Comparison of ENCODE assay signal across 9 cellular contexts in genomic region chr3:13877911-13878710, GRCh38. TPM values are rescaled to one million over a fixed set of nuclear protein-coding genes. Genes with fewer than 3 reads are reported as not detected.
DNase-seq lines count a peak whose midpoint lies in the region; ATAC-seq and TF ChIP-seq lines count a peak whose summit lies in the region.
"Had no signal": no experiment of that assay in that cellular context is flagged by ENCODE, and none has a peak within 500 bp of the region (broad histone marks: within the 10 kb centered on the region; RNA-seq: fewer than 3 reads in every experiment).

No MANE protein-coding gene starts in this region.

- H3K4me3 ChIP-seq in HEK293 (ENCODE audit: low read depth, low read length) (peak overlapping the region; percentile 25), left ventricle myocardium inferior (peak overlapping the region; percentile 50)

- POLR2A ChIA-PET in HEK293 (lab: Yijun Ruan, JAX), result interaction anchor here (0.6 kb wide), 1 partner anchor 1901 kb away, joined by 3 read pairs; no protein-coding TSS in a partner anchor

- no peak for TF ChIP-seq CTCF in HEK293 (tag by site-specific recombination; IDR thresholded peaks at IDR 0.05)
- TF ChIP-seq CTCF in left ventricle myocardium inferior (IDR thresholded peaks at IDR 0.05; ENCODE audit: borderline replicate concordance), result no peak

- peaks cover 3% of the 10 kb centered on the region; the same call in 1 of the 2 replicates for H3K4me1 ChIP-seq in HEK293 (ENCODE audit: control insufficient read depth, insufficient read depth, low read length)
- H3K4me1 ChIP-seq in left ventricle myocardium inferior, result peaks cover 31% of the 10 kb centered on the region

- DNase-seq in activated CD4-positive, alpha-beta T cell treated with anti-CD3 and anti-CD28 coated beads, Interleukin-2, amount 50 U/mL, for 1 hour, result peak; percentile 14
- DNase-seq in left ventricle myocardium inferior (no peak), sciatic nerve (ENCODE audit: low spot score) (peak; percentile 44), DMS153 (lab: John Stamatoyannopoulos, UW) (no peak), OCI-M1 (lab: John Stamatoyannopoulos, UW) (no peak), ureter (ENCODE audit: low spot score) (no peak)

- peaks cover 100% of the 10 kb centered on the region for H3K27me3 ChIP-seq in left ventricle myocardium inferior (ENCODE audit: low read depth)

- ATAC-seq in sciatic nerve, result no peak
- ATAC-seq: gastroesophageal sphincter had no signal

- CTCF ChIA-PET in HEK293 (lab: Yijun Ruan, JAX), result interaction anchor here (0.5 to 16.8 kb wide), 2 partner anchors 222 to 592 kb away, joined by 3 to 589 read pairs; no protein-coding TSS in a partner anchor

- H3K36me3 ChIP-seq in HEK293 (ENCODE audit: control insufficient read depth in 2 of 2, insufficient read depth in 1 of 2, low read length in 2 of 2), result no peaks in the 10 kb centered on the region
- H3K36me3 ChIP-seq in left ventricle myocardium inferior, result no peaks in the 10 kb centered on the region
- H3K36me3 ChIP-seq: gastroesophageal sphincter had no signal

- H3K9me3 ChIP-seq in HEK293 (ENCODE audit: control insufficient read depth, insufficient read depth, low read depth, low read length), result no peaks in the 10 kb centered on the region
- peaks cover 5% of the 10 kb centered on the region for H3K9me3 ChIP-seq in left ventricle myocardium inferior (replicated peaks)

- H3K27ac ChIP-seq in HEK293 (ENCODE audit: extremely low read depth, low read depth, low read length) (no peak overlapping the region), left ventricle myocardium inferior (replicated peaks) (no peak overlapping the region)
- H3K27ac ChIP-seq: gastroesophageal sphincter, HL-60 had no signal

- intact Hi-C loops in left ventricle myocardium inferior (cut with micrococcal nuclease) (no loop called here), sciatic nerve (cut with DNase I) (no loop called here)

TF ChIP-seq in HEK293, 187 proteins besides CTCF, POLR2A, EP300 and RAD21 (continues in another document):
- no peak for TF ChIP-seq ZNF354C (tag by site-specific recombination; IDR thresholded peaks at IDR 0.05; ENCODE audit: borderline replicate concordance, low read depth)
- TF ChIP-seq ZNF558 (tag by site-specific recombination; IDR thresholded peaks at IDR 0.05), result no peak
- no peak for TF ChIP-seq OSR2 (tag by site-specific recombination; IDR thresholded peaks at IDR 0.05)
- TF ChIP-seq ZBTB17 (tag by site-specific recombination; IDR thresholded peaks at IDR 0.05), result peak; percentile 76
- no peak for TF ChIP-seq SETDB1 (IDR thresholded peaks at IDR 0.05; ENCODE audit: insufficient read length, low read length)
- no peak for TF ChIP-seq ZNF660 (tag by site-specific recombination; IDR thresholded peaks at IDR 0.05)
- TF ChIP-seq ZNF837 (tag by site-specific recombination; IDR thresholded peaks at IDR 0.05), result no peak
- TF ChIP-seq ZNF701 (tag by site-specific recombination; IDR thresholded peaks at IDR 0.05), result no peak
- TF ChIP-seq, protein P1, sequence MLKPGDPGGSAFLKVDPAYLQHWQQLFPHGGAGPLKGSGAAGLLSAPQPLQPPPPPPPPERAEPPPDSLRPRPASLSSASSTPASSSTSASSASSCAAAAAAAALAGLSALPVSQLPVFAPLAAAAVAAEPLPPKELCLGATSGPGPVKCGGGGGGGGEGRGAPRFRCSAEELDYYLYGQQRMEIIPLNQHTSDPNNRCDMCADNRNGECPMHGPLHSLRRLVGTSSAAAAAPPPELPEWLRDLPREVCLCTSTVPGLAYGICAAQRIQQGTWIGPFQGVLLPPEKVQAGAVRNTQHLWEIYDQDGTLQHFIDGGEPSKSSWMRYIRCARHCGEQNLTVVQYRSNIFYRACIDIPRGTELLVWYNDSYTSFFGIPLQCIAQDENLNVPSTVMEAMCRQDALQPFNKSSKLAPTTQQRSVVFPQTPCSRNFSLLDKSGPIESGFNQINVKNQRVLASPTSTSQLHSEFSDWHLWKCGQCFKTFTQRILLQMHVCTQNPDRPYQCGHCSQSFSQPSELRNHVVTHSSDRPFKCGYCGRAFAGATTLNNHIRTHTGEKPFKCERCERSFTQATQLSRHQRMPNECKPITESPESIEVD (tag by site-specific recombination; IDR thresholded peaks at IDR 0.05), result no peak
- no peak for TF ChIP-seq FEZF1 (tag by site-specific recombination; IDR thresholded peaks at IDR 0.05)
- TF ChIP-seq ZNF302 (tag by site-specific recombination; IDR thresholded peaks at IDR 0.05; ENCODE audit: low read depth), result no peak
- no peak for TF ChIP-seq ZNF292 (tag by site-specific recombination; IDR thresholded peaks at IDR 0.05; ENCODE audit: borderline replicate concordance, low read depth)
- TF ChIP-seq, protein P2, sequence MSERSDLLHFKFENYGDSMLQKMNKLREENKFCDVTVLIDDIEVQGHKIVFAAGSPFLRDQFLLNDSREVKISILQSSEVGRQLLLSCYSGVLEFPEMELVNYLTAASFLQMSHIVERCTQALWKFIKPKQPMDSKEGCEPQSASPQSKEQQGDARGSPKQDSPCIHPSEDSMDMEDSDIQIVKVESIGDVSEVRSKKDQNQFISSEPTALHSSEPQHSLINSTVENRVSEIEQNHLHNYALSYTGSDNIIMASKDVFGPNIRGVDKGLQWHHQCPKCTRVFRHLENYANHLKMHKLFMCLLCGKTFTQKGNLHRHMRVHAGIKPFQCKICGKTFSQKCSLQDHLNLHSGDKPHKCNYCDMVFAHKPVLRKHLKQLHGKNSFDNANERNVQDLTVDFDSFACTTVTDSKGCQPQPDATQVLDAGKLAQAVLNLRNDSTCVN (tag by site-specific recombination; optimal IDR thresholded peaks at IDR 0.05), result peak; percentile 66
- TF ChIP-seq ZSCAN23 (tag by site-specific recombination; IDR thresholded peaks at IDR 0.05), result no peak
- no peak for TF ChIP-seq HOXA7 (CRISPR knock-in tag; IDR thresholded peaks at IDR 0.05; ENCODE audit: borderline replicate concordance)
- TF ChIP-seq ZNF624 (tag by site-specific recombination; IDR thresholded peaks at IDR 0.05), result no peak
- TF ChIP-seq OVOL3 (tag by site-specific recombination; IDR thresholded peaks at IDR 0.05), result no peak
- no peak for TF ChIP-seq BCL11A (tag by site-specific recombination; IDR thresholded peaks at IDR 0.05; ENCODE audit: low read depth)
- TF ChIP-seq ZBTB10 (tag by site-specific recombination; IDR thresholded peaks at IDR 0.05), result no peak
- TF ChIP-seq ZNF76 (tag by site-specific recombination; IDR thresholded peaks at IDR 0.05; ENCODE audit: borderline replicate concordance, low read depth), result no peak
- TF ChIP-seq ZNF404 (tag by site-specific recombination; IDR thresholded peaks at IDR 0.05), result no peak
- TF ChIP-seq ZNF398 (tag by site-specific recombination; IDR thresholded peaks at IDR 0.05), result peak; percentile 10; the same call in 1 of the 2 replicates
- TF ChIP-seq ZNF416 (tag by site-specific recombination; IDR thresholded peaks at IDR 0.05), result no peak
- TF ChIP-seq ZNF692 (tag by site-specific recombination; IDR thresholded peaks at IDR 0.05), result peak; percentile 37; the same call in 1 of the 2 replicates
- TF ChIP-seq ZNF776 (tag by site-specific recombination; IDR thresholded peaks at IDR 0.05; ENCODE audit: borderline replicate concordance), result no peak
- no peak for TF ChIP-seq ZNF623 (tag by site-specific recombination; IDR thresholded peaks at IDR 0.05)

RNA-seq across cellular contexts. Expression of gene WNT7A, which starts 1.8 kb away (rescaled TPM):
- total RNA-seq in left ventricle myocardium inferior (not detected), sciatic nerve (not detected), ureter (1.4 TPM)

Comparison
In these comparisons a context has a peak if more than half of its experiments do, and no peak if none do; other contexts are left out.
1. DNase-seq: peak in activated CD4-positive, alpha-beta T cell treated with anti-CD3 and anti-CD28 coated beads, Interleukin-2, amount 50 U/mL, for 1 hour (single experiment) and sciatic nerve (single experiment); none in left ventricle myocardium inferior (single experiment), DMS153 (single experiment), OCI-M1 (single experiment) and ureter (single experiment).